ENCODE assay signal across 1 cellular context in the genomic region with DNA sequence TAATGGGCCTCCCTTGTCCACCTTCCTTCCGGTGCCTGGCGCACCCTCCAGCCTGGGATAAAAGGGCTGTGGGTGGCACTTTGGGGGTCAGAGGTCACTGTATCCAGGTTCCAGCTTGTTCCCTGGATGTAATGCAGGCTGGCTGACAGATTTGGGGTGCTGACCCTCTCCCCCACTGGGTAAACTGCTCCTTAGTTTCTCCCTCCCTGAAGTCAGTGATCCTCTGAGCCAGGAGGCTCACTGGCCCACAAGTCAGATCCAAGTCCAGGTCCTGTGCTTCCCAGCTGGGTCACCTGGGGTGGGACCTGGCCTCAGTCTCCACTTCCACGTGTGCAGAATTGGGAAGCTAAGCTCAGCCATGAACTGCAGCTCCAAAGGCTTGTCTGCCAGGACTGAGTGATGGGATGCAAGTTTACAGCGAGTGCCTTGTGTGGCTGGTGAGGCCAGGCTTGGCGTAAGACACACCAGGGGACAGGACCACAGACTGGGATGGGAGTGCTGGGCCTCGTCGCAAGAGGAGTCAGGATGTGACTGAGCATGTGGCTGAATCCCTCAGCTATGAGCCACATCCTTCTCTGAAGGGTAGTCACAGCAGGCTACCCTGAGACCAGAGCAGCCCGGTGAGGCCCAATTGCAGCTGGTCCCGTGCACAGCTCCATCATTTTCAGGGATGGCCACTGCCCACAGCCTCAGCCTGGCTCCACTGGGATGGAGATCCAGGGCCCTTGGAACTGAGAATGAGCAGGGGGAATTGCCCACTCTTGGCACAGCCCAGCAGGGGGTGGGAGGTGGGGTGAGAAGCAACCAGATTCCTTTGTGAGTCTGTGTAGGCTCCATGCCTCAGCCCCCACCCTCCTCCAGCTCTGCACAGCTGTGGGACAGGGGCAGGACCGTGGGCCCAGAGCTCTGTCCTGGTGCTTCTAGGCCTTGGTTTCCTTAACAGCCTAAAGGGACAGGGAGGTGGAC.
A peak's percentile ranks its signal among the peaks of the same experiment; 100 is the strongest.
TF ChIP-seq lines count a peak whose summit lies in the region.

No MANE protein-coding gene starts in this region.

TF ChIP-seq in GM12878, 131 proteins besides CTCF, POLR2A, EP300 and RAD21:
- TF ChIP-seq POLR2AphosphoS2 (IDR thresholded peaks at IDR 0.05; ENCODE audit: low read depth, low read length) (peak; percentile 7; the same call in 1 of the 2 replicates), TCF7 (IDR thresholded peaks at IDR 0.05; ENCODE audit: borderline replicate concordance) (no peak), POLR2AphosphoS5 (IDR thresholded peaks at IDR 0.05; ENCODE audit: low read length) (peak; percentile 20), NR2F1 (conservative IDR thresholded peaks at IDR 0.05) (peak; percentile 26; the same call in 1 of the 2 replicates), FOXK2 (IDR thresholded peaks at IDR 0.05) (no peak), CEBPB (IDR thresholded peaks at IDR 0.05; ENCODE audit: borderline replicate concordance in 1 of 2, low read depth in 2 of 2, low read length in 2 of 2) (no peak), POU2F2 (IDR thresholded peaks at IDR 0.05; ENCODE audit: borderline replicate concordance, low read depth, low read length) (peak; percentile 17; the same call in 1 of the 3 replicates)
